ENCODE assay signal across 8 cellular contexts in the genomic region with DNA sequence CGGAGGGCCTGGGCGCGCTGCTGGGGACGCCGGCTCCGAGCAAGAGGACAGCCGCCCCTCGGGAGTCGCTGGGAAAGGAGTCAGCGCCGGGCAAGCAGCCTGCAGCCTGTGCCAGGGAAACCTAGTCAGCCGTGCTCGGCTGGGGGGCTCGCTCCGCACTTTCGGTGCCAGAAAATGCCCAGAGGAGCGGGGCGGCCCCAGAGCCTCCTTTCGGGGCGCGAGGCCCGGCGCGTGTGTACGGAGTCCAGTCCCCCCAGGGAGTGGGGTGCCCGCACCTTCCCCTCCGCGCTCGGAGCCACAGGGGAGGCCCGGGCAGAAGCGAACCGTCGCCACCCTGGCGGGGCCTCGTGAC.
DNase-seq lines count a peak whose midpoint lies in the region; ATAC-seq, FAIRE-seq and TF ChIP-seq lines count a peak whose summit lies in the region.

No MANE protein-coding gene starts in this region.

- no peaks in the 10 kb centered on the region for H3K36me3 ChIP-seq in HUES64 (ENCODE audit: insufficient read depth, low read length)
- H3K36me3 ChIP-seq in breast epithelium, result no peaks in the 10 kb centered on the region
- H3K36me3 ChIP-seq in HepG2 (replicated peaks in 1 of 2; ENCODE audit: control insufficient read depth in 1 of 2, insufficient read depth in 2 of 2, low read length in 2 of 2), result no peaks in the 10 kb centered on the region
- H3K36me3 ChIP-seq in suprapubic skin, result no peaks in the 10 kb centered on the region

- TF ChIP-seq EP300 in HepG2 (IDR thresholded peaks at IDR 0.05; ENCODE audit: low read depth in 2 of 2, low read length in 2 of 2) (no peak), HepG2 (CRISPR knock-in tag; IDR thresholded peaks at IDR 0.05; ENCODE audit: borderline replicate concordance) (no peak), suprapubic skin (IDR thresholded peaks at IDR 0.05) (no peak)

- H3K9ac ChIP-seq in HUES64 (ENCODE audit: low read depth, low read length) (peak overlapping the region; percentile 61), HepG2 (ENCODE audit: insufficient read depth, low read depth, low read length) (peak overlapping the region; percentile 97)

- H3K4me3 Mint-ChIP-seq in activated CD4-positive, alpha-beta T cell treated with anti-CD3 and anti-CD28 coated beads, Interleukin-2, amount 10 ng/mL, durations not matched to agents 7 days and 5 days, result peak overlapping the region; percentile 87

- H3K9me3 ChIP-seq in HUES64 (ENCODE audit: insufficient read depth, low read depth, low read length), result no peaks in the 10 kb centered on the region
- no peaks in the 10 kb centered on the region for H3K9me3 ChIP-seq in breast epithelium
- no peaks in the 10 kb centered on the region for H3K9me3 ChIP-seq in HepG2 (ENCODE audit: low read length)
- no peaks in the 10 kb centered on the region for H3K9me3 ChIP-seq in suprapubic skin

- peaks cover 11% of the 10 kb centered on the region for H3K36me3 Mint-ChIP-seq in activated CD4-positive, alpha-beta T cell treated with anti-CD3 and anti-CD28 coated beads, Interleukin-2, amount 10 ng/mL, durations not matched to agents 7 days and 5 days (ENCODE audit: low read depth)

- H3K4me3 ChIP-seq in HUES64 (ENCODE audit: low read length) (peak overlapping the region; percentile 61), breast epithelium (peak overlapping the region; percentile 66 to 74 (median 68)), HepG2 (replicated peaks in 1 of 3; ENCODE audit: insufficient read depth in 1 of 3, low read depth in 2 of 3, low read length in 3 of 3) (peak overlapping the region; percentile 81 to 98 (median 88)), suprapubic skin (peak overlapping the region; percentile 61)

- FAIRE-seq in HepG2 (lab: Jason Lieb, UNC), result no peak

- no peaks in the 10 kb centered on the region for H3K9me3 Mint-ChIP-seq in activated CD4-positive, alpha-beta T cell treated with anti-CD3 and anti-CD28 coated beads, Interleukin-2, amount 10 ng/mL, durations not matched to agents 7 days and 5 days

- 2% methylated on average over 35 of the region's 35 CpGs for WGBS in HUES64
- 0% methylated on average over 5 of the region's 35 CpGs for WGBS in HepG2 (ENCODE audit: low lambda C conversion rate)
- WGBS in suprapubic skin, result 0% methylated on average over 6 of the region's 35 CpGs

- in situ Hi-C loops in HepG2 (cut with HindIII; ENCODE audit: extremely low pct_ligation_motif_present, low pct_unique_long_range_greater_than_20kb), result loop anchor here (5.0 kb wide), 1 partner anchor 491 kb away; no protein-coding TSS in a partner anchor

- TF ChIP-seq CTCF in breast epithelium (IDR thresholded peaks at IDR 0.05), result no peak
- TF ChIP-seq CTCF in HepG2 (CRISPR knock-in tag; IDR thresholded peaks at IDR 0.05), result no peak; the same call in 1 of the 2 replicates
- no peak for TF ChIP-seq CTCF in suprapubic skin (IDR thresholded peaks at IDR 0.05)

- H3K27ac Mint-ChIP-seq in activated CD4-positive, alpha-beta T cell treated with anti-CD3 and anti-CD28 coated beads, Interleukin-2, amount 10 ng/mL, durations not matched to agents 7 days and 5 days, result no peak overlapping the region

- H3K4me1 ChIP-seq in HUES64 (ENCODE audit: insufficient read depth, low read length) (peaks cover 3% of the 10 kb centered on the region; the same call in 1 of the 2 replicates), breast epithelium (no peaks in the 10 kb centered on the region), HepG2 (ENCODE audit: insufficient read depth, low read length) (peaks cover 36% of the 10 kb centered on the region), suprapubic skin (peaks cover 17% of the 10 kb centered on the region)

- ATAC-seq in HepG2 (peak; percentile 4), GM19467 (IDR thresholded peaks at IDR 0.05; ENCODE audit: unreplicated experiment) (no peak)

- peaks cover 18% of the 10 kb centered on the region for H3K27me3 Mint-ChIP-seq in activated CD4-positive, alpha-beta T cell treated with anti-CD3 and anti-CD28 coated beads, Interleukin-2, amount 10 ng/mL, durations not matched to agents 7 days and 5 days

- TF ChIP-seq POLR2A in breast epithelium (IDR thresholded peaks at IDR 0.05), result no peak
- no peak for TF ChIP-seq POLR2A in HepG2 (IDR thresholded peaks at IDR 0.05; ENCODE audit: insufficient read depth in 1 of 2, low read depth in 2 of 2, low read length in 2 of 2)
- no peak for TF ChIP-seq POLR2A in suprapubic skin (IDR thresholded peaks at IDR 0.05)

- H2AFZ ChIP-seq in HepG2 (ENCODE audit: low read length), result no peak overlapping the region

- peak; percentile 9 for TF ChIP-seq RAD21 in HepG2 (CRISPR knock-in tag; IDR thresholded peaks at IDR 0.05)

- CTCF ChIA-PET in activated CD4-positive, alpha-beta T cell treated with anti-CD3 and anti-CD28 coated beads, Interleukin-2, amount 10 ng/mL, durations not matched to agents 7 days and 5 days (lab: Charles Lee), result no interaction called here
- CTCF ChIA-PET in HepG2 (lab: Yijun Ruan, JAX; ENCODE audit: low intra/inter-chr PET ratio, low total read pairs), result no interaction called here

- H3K79me2 ChIP-seq in HepG2 (ENCODE audit: insufficient read depth, low read length), result peaks cover 6% of the 10 kb centered on the region

- no peaks in the 10 kb centered on the region for H4K20me1 ChIP-seq in HepG2 (ENCODE audit: insufficient read depth, low read length)

- H3K27me3 ChIP-seq in HUES64 (ENCODE audit: insufficient read depth, low read length) (peaks cover 39% of the 10 kb centered on the region), breast epithelium (peaks cover 0 to 13% of the 10 kb centered on the region in 2 donors), HepG2 (ENCODE audit: control insufficient read depth in 1 of 2, insufficient read depth in 2 of 2, low read length in 2 of 2) (no peaks in the 10 kb centered on the region; a peak in 1 of 5 replicates), suprapubic skin (peaks cover 8% of the 10 kb centered on the region)

- BruUV-seq in HepG2 (replicated peaks; lab: Mats Ljungman, UMichigan), result no TSS peak

- H3K27ac ChIP-seq in HUES64 (ENCODE audit: low read depth, low read length), result no peak overlapping the region
- H3K27ac ChIP-seq in breast epithelium, result peak overlapping the region; percentile 5 to 86
- peak overlapping the region; percentile 99 for H3K27ac ChIP-seq in HepG2 (ENCODE audit: extremely low read length, insufficient read depth, low read length)
- no peak overlapping the region for H3K27ac ChIP-seq in suprapubic skin

- intact Hi-C loops in breast epithelium (cut with DNase I; ENCODE audit: low total_unique reads) (no loop called here), HepG2 (cut with micrococcal nuclease; ENCODE audit: unreplicated experiment) (loop anchor here (5.0 kb wide), 2 partner anchors 41 to 406 kb away; no protein-coding TSS in a partner anchor)

- H3K4me1 Mint-ChIP-seq in activated CD4-positive, alpha-beta T cell treated with anti-CD3 and anti-CD28 coated beads, Interleukin-2, amount 10 ng/mL, durations not matched to agents 7 days and 5 days, result peaks cover 31% of the 10 kb centered on the region

- H3K4me2 ChIP-seq in HepG2 (ENCODE audit: low read depth, low read length), result peak overlapping the region; percentile 79

- DNase-seq in activated CD4-positive, alpha-beta T cell treated with anti-CD3 and anti-CD28 coated beads, Interleukin-2, amount 10 ng/mL, durations not matched to agents 7 days and 5 days, result no peak
- no peak for DNase-seq in activated CD4-positive, alpha-beta T cell treated with anti-CD3 and anti-CD28 coated beads for 4 hours
- DNase-seq in breast epithelium (ENCODE audit: low spot score in 2 of 2), result no peak
- DNase-seq in HepG2 (ENCODE audit: low spot score), result no peak
- no peak for DNase-seq in suprapubic skin (ENCODE audit: low spot score in 2 of 2)
- no peak for DNase-seq in MV-4-11 (lab: John Stamatoyannopoulos, UW)

- POLR2A ChIA-PET in activated CD4-positive, alpha-beta T cell treated with anti-CD3 and anti-CD28 coated beads, Interleukin-2, amount 10 ng/mL, durations not matched to agents 7 days and 5 days (lab: Charles Lee), result no interaction called here
- POLR2A ChIA-PET in HepG2 (lab: Yijun Ruan, JAX), result interaction anchor here (1.5 to 2.8 kb wide), 6 partner anchors 9 to 405 kb away, joined by 6 to 12 read pairs (median 9); no protein-coding TSS in a partner anchor

TF ChIP-seq in HepG2, 621 proteins besides CTCF, POLR2A, EP300 and RAD21 (continues in another document):
- TF ChIP-seq JUN (CRISPR knock-in tag; IDR thresholded peaks at IDR 0.05) (0 out of 2 replicates have a peak, but pooled peaks have one; percentile 12), ZSCAN20 (CRISPR knock-in tag; IDR thresholded peaks at IDR 0.05; ENCODE audit: borderline replicate concordance) (0 out of 2 replicates have a peak, but pooled peaks have one; percentile 47), SPEN (CRISPR knock-in tag; IDR thresholded peaks at IDR 0.05; ENCODE audit: low read depth) (peak; percentile 70), U2AF2 (IDR thresholded peaks at IDR 0.05; ENCODE audit: low read depth, low read length) (no peak), ZBTB21 (CRISPR knock-in tag; IDR thresholded peaks at IDR 0.05) (no peak), HNRNPLL (IDR thresholded peaks at IDR 0.05; ENCODE audit: low read depth, low read length, poor library complexity, severe bottlenecking) (peak; percentile 53), ARHGAP35 (CRISPR knock-in tag; IDR thresholded peaks at IDR 0.05; ENCODE audit: borderline replicate concordance) (peak; percentile 35), ZNF484 (CRISPR knock-in tag; IDR thresholded peaks at IDR 0.05; ENCODE audit: borderline replicate concordance, low read depth) (0 out of 2 replicates have a peak, but pooled peaks have one; percentile 34)
- TF ChIP-seq, protein P1, sequence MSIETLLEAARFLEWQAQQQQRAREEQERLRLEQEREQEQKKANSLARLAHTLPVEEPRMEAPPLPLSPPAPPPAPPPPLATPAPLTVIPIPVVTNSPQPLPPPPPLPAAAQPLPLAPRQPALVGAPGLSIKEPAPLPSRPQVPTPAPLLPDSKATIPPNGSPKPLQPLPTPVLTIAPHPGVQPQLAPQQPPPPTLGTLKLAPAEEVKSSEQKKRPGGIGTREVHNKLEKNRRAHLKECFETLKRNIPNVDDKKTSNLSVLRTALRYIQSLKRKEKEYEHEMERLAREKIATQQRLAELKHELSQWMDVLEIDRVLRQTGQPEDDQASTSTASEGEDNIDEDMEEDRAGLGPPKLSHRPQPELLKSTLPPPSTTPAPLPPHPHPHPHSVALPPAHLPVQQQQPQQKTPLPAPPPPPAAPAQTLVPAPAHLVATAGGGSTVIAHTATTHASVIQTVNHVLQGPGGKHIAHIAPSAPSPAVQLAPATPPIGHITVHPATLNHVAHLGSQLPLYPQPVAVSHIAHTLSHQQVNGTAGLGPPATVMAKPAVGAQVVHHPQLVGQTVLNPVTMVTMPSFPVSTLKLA (IDR thresholded peaks at IDR 0.05), result no peak
- TF ChIP-seq, protein P2, sequence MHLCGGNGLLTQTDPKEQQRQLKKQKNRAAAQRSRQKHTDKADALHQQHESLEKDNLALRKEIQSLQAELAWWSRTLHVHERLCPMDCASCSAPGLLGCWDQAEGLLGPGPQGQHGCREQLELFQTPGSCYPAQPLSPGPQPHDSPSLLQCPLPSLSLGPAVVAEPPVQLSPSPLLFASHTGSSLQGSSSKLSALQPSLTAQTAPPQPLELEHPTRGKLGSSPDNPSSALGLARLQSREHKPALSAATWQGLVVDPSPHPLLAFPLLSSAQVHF (CRISPR knock-in tag; IDR thresholded peaks at IDR 0.05), result peak; percentile 72; the same call in 1 of the 2 replicates

Comparison
In these comparisons a context has a peak if more than half of its experiments do, and no peak if none do; other contexts are left out.
1. H3K27ac ChIP-seq: peak in breast epithelium (2 of 2) and HepG2 (single experiment); none in HUES64 (single experiment) and suprapubic skin (single experiment).
2. Peak in every context shown above with its lines, with median percentiles within 50 percentile points of each other: H3K4me3 ChIP-seq.